ENCODE assay signal across 23 cellular contexts in genomic region chr2:231219289-231219688, GRCh38. TPM values are rescaled to one million over a fixed set of nuclear protein-coding genes. Genes with fewer than 3 reads are reported as not detected.
DNase-seq lines count a peak whose midpoint lies in the region; TF ChIP-seq lines count a peak whose summit lies in the region.
"Had no signal": no experiment of that assay in that cellular context is flagged by ENCODE, and none has a peak within 500 bp of the region (broad histone marks: within the 10 kb centered on the region; RNA-seq: fewer than 3 reads in every experiment).

No MANE protein-coding gene starts in this region.

- POLR2A ChIA-PET in A673 (lab: Charles Lee; ENCODE audit: low non-redundant PET) (interaction anchor here (0.6 to 0.7 kb wide), 2 partner anchors 27 to 73 kb away, joined by 3 to 5 read pairs; no protein-coding TSS in a partner anchor), HEK293T (lab: Yijun Ruan, JAX) (interaction anchor here (1.2 kb wide), 1 partner anchor 21 kb away, joined by 3 read pairs; the partner anchor contains the start of gene ARMC9)

- H3K27ac ChIP-seq in A673 (ENCODE audit: low read depth, low read length, poor library complexity, severe bottlenecking) (peak overlapping the region; percentile 40), esophagus muscularis mucosa (replicated peaks in 1 of 4) (peak overlapping the region; percentile 87 to 92 (median 88)), prostate gland (no peak overlapping the region)
- H3K27ac ChIP-seq: BLaER1 treated with 17β-estradiol and CSF1 and Interleukin-3, amounts not matched to agents 10 nM and 100 nM; SK-N-MC had no signal

- no peak for TF ChIP-seq POLR2A in esophagus muscularis mucosa (IDR thresholded peaks at IDR 0.05; ENCODE audit: low read depth)
- no peak for TF ChIP-seq POLR2A in erythroblast (IDR thresholded peaks at IDR 0.05; ENCODE audit: low read length)
- no peak for TF ChIP-seq POLR2A in prostate gland (IDR thresholded peaks at IDR 0.05)

- CTCF ChIA-PET in A673 (lab: Charles Lee) (interaction anchor here (0.6 kb wide), 1 partner anchor 78 kb away, joined by 3 read pairs; no protein-coding TSS in a partner anchor), HEK293T (lab: Yijun Ruan, JAX) (interaction anchor here (0.7 kb wide), 1 partner anchor 85 kb away, joined by 3 read pairs; no protein-coding TSS in a partner anchor)

- H3K36me3 ChIP-seq in A673 (ENCODE audit: insufficient read depth, low read length, poor library complexity, severe bottlenecking), result no peaks in the 10 kb centered on the region
- H3K36me3 ChIP-seq in esophagus muscularis mucosa, result peaks cover 0 to 64% (median 32%) of the 10 kb centered on the region in 4 donors
- no peaks in the 10 kb centered on the region for H3K36me3 ChIP-seq in prostate gland
- H3K36me3 ChIP-seq: HAP-1 had no signal

- no peak overlapping the region for H3K4me3 ChIP-seq in A673 (ENCODE audit: low read depth, low read length, poor library complexity, severe bottlenecking)
- H3K4me3 ChIP-seq in esophagus muscularis mucosa, result no peak overlapping the region
- no peak overlapping the region for H3K4me3 ChIP-seq in prostate gland
- H3K4me3 ChIP-seq: BLaER1 treated with 17β-estradiol and CSF1 and Interleukin-3, amounts not matched to agents 10 nM and 100 nM; GM23338; HAP-1; SK-N-MC had no signal

- TF ChIP-seq CTCF in A673 (conservative IDR thresholded peaks at IDR 0.05; ENCODE audit: low read depth, low read length) (no peak), esophagus muscularis mucosa (IDR thresholded peaks at IDR 0.05) (no peak), prostate gland (IDR thresholded peaks at IDR 0.05) (no peak)

- no peaks in the 10 kb centered on the region for H3K9me3 ChIP-seq in A673 (ENCODE audit: low read depth, low read length, poor library complexity, severe bottlenecking)
- no peaks in the 10 kb centered on the region for H3K9me3 ChIP-seq in esophagus muscularis mucosa
- no peaks in the 10 kb centered on the region for H3K9me3 ChIP-seq in prostate gland
- H3K9me3 ChIP-seq: HAP-1 had no signal

- DNase-seq in A673 (ENCODE audit: low spot score), result peak; percentile 15
- DNase-seq in HEK293T (ENCODE audit: extremely low spot score), result no peak
- peak; percentile 8 for DNase-seq in OCI-M1 (lab: John Stamatoyannopoulos, UW)
- no peak for DNase-seq in esophagus muscularis mucosa (ENCODE audit: extremely low spot score)
- DNase-seq in NCI-H2107 treated with DMSO at 0.1 percent for 48 hours (lab: John Stamatoyannopoulos, UW; ENCODE audit: unreplicated experiment), result no peak
- DNase-seq in erythroblast (lab: John Stamatoyannopoulos, UW), result no peak
- DNase-seq in prostate gland (ENCODE audit: low spot score), result no peak
- DNase-seq: AML-193; CD4-positive, alpha-beta T cell; DMS53; NCI-H1105 treated with DMSO at 0.1 percent for 48 hours; NCI-H1694; NCI-H2029 treated with DMSO at 0.1 percent for 48 hours; NCI-H2171; NCI-H226; NCI-H510A; NCI-H69; SIG-M5; SW 1271 had no signal

- no TSS peak for BruUV-seq in A673 (replicated peaks; lab: Mats Ljungman, UMichigan)

- no peaks in the 10 kb centered on the region for H3K4me1 ChIP-seq in A673 (ENCODE audit: insufficient read depth, low read length, poor library complexity, severe bottlenecking)
- peaks cover 0 to 60% (median 36%) of the 10 kb centered on the region in 4 donors for H3K4me1 ChIP-seq in esophagus muscularis mucosa
- H3K4me1 ChIP-seq in prostate gland (replicated peaks), result no peaks in the 10 kb centered on the region

- TF ChIP-seq EP300 in esophagus muscularis mucosa (IDR thresholded peaks at IDR 0.05), result no peak

- intact Hi-C loops in A673 (cut with micrococcal nuclease; ENCODE audit: unreplicated experiment), result no loop called here
- intact Hi-C loops in esophagus muscularis mucosa (cut with DNase I), result no loop called here
- intact Hi-C loops in prostate gland (cut with DNase I), result no loop called here

- H3K27me3 ChIP-seq in A673 (replicated peaks; ENCODE audit: insufficient read depth, low read depth, low read length, poor library complexity) (no peaks in the 10 kb centered on the region), esophagus muscularis mucosa (no peaks in the 10 kb centered on the region), prostate gland (replicated peaks; ENCODE audit: insufficient read depth) (no peaks in the 10 kb centered on the region)
- H3K27me3 ChIP-seq: BLaER1 treated with 17β-estradiol and CSF1 and Interleukin-3, amounts not matched to agents 10 nM and 100 nM had no signal

- 75% methylated on average over 3 of the region's 3 CpGs for WGBS in esophagus muscularis mucosa
- WGBS in prostate gland, result 91% methylated on average over 3 of the region's 3 CpGs

TF ChIP-seq in HEK293T, 16 proteins besides CTCF, POLR2A, EP300 and RAD21:
- TF ChIP-seq PKNOX1 (IDR thresholded peaks at IDR 0.05), result peak; percentile 30; the same call in 1 of the 2 replicates
- TF ChIP-seq ZNF384 (IDR thresholded peaks at IDR 0.05), result no peak
TF ChIP-seq in HEK293T: peak in this region for 1.

RNA-seq across cellular contexts. Expression of gene ARMC9, which starts 20.9 kb away (rescaled TPM):
- total RNA-seq in A673 (2021) (14.3 and 14.9 TPM in 2 replicates), esophagus muscularis mucosa (100 to 1,000 TPM; 119 to 262 (median 152) TPM), prostate gland (10 to 100 TPM; 11.3 to 40.0 TPM)

Comparison
In these comparisons a context has a peak if more than half of its experiments do, and no peak if none do; other contexts are left out.
1. DNase-seq: peak in A673 (single experiment) and OCI-M1 (single experiment); none in HEK293T (single experiment), esophagus muscularis mucosa (single experiment), NCI-H2107 treated with DMSO at 0.1 percent for 48 hours (single experiment), erythroblast (0 of 2) and prostate gland (single experiment).
2. H3K27ac ChIP-seq: peak in A673 (single experiment) and esophagus muscularis mucosa (4 of 4); none in prostate gland (0 of 2).